14 cellular contexts compared by ENCODE assay signal in the genomic region with DNA sequence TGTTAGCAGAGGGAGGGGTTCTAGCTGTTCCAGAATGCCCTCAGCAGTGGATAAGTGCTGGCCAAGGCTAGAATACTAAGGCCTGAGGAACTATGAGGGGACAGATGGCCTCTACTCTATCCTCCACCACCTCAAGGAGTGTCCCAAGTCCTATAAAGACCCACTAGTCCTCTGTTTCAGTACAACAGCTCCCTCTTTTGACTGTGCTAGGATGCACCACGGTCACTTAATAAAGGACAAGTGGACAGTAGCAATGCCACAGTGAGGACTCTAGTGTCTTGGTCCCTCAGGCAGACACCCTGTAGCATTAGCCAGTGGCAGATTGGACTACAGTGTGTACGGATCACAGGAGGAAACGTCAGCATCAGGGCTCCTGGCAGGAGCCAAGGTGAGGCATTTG.
A peak's percentile ranks its signal among the peaks of the same experiment; 100 is the strongest.
DNase-seq lines count a peak whose midpoint lies in the region; ATAC-seq, FAIRE-seq and TF ChIP-seq lines count a peak whose summit lies in the region.
"Had no signal": no experiment of that assay in that cellular context is flagged by ENCODE, and none has a peak within 500 bp of the region (broad histone marks: within the 10 kb centered on the region; RNA-seq: fewer than 3 reads in every experiment).

No MANE protein-coding gene starts in this region.

- H3K9me3 ChIP-seq in Panc1 (ENCODE audit: control insufficient read depth, insufficient read depth, low read depth, low read length), result no peaks in the 10 kb centered on the region
- no peaks in the 10 kb centered on the region for H3K9me3 ChIP-seq in esophagus squamous epithelium

- H3K4me3 ChIP-seq in Panc1 (ENCODE audit: low read depth in 2 of 2, low read length in 2 of 2), result no peak overlapping the region
- H3K4me3 ChIP-seq in esophagus squamous epithelium, result no peak overlapping the region

- no peaks in the 10 kb centered on the region for H3K36me3 ChIP-seq in Panc1 (ENCODE audit: control insufficient read depth, insufficient read depth, low read length)
- no peaks in the 10 kb centered on the region for H3K36me3 ChIP-seq in esophagus squamous epithelium

- no peak for TF ChIP-seq POLR2A in esophagus squamous epithelium (IDR thresholded peaks at IDR 0.05)

- intact Hi-C loops in Panc1 (cut with micrococcal nuclease; ENCODE audit: unreplicated experiment), result no loop called here
- intact Hi-C loops in esophagus squamous epithelium (cut with DNase I), result loop anchor here (10.0 kb wide), 1 partner anchor 868 kb away; no protein-coding TSS in a partner anchor

- FAIRE-seq in frontal cortex (lab: Jason Lieb, UNC), result no peak

- POLR2A ChIA-PET in Panc1 (lab: Charles Lee), result no interaction called here

- no TSS peak for BruUV-seq in Panc1 (replicated peaks; lab: Mats Ljungman, UMichigan)

- peak; percentile 43 to 53 for DNase-seq in AML-193 (lab: John Stamatoyannopoulos, UW)
- DNase-seq in GM13977 (ENCODE audit: low spot score), result no peak
- no peak for DNase-seq in Panc1 (ENCODE audit: low read depth, low spot score)
- DNase-seq in globus pallidus (ENCODE audit: low spot score), result peak; percentile 22
- DNase-seq in esophagus squamous epithelium (lab: John Stamatoyannopoulos, UW), result no peak
- DNase-seq in frontal cortex (ENCODE audit: low spot score in 2 of 2), result no peak
- DNase-seq in NCI-H1930 (lab: John Stamatoyannopoulos, UW), result no peak
- DNase-seq: activated CD4-positive, alpha-beta T cell treated with anti-CD3 and anti-CD28 coated beads, Interleukin-2, amount 10 ng/mL, durations not matched to agents 24 days and 14 days; activated naive CD4-positive, alpha-beta T cell treated with anti-CD3 and anti-CD28 coated beads, Interleukin-2, amount 10 ng/mL, durations not matched to agents 7 days and 5 days; Calu3; cortex of kidney; NCI-H1092; SIG-M5 had no signal

- no peaks in the 10 kb centered on the region for H3K27me3 ChIP-seq in Panc1 (ENCODE audit: control insufficient read depth, insufficient read depth, low read length)
- no peaks in the 10 kb centered on the region for H3K27me3 ChIP-seq in esophagus squamous epithelium

- no peak overlapping the region for H3K27ac ChIP-seq in Panc1 (ENCODE audit: low read length)
- H3K27ac ChIP-seq in esophagus squamous epithelium, result no peak overlapping the region

- in situ Hi-C loops in GM13977 (cut with MboI; ENCODE audit: low pct_unique_long_range_greater_than_20kb, low sequenced_read_pairs, unreplicated experiment), result no loop called here
- in situ Hi-C loops in Panc1 (cut with HindIII; ENCODE audit: low pct_unique_long_range_greater_than_20kb, low sequenced_read_pairs), result no loop called here

- peak; percentile 17 for TF ChIP-seq CTCF in GM13977 (IDR thresholded peaks at IDR 0.05; ENCODE audit: extremely low read depth, insufficient read depth, missing control alignments)
- peak; percentile 18; the same call in 1 of the 2 replicates for TF ChIP-seq CTCF in Panc1 (IDR thresholded peaks at IDR 0.05)
- no peak for TF ChIP-seq CTCF in esophagus squamous epithelium (IDR thresholded peaks at IDR 0.05)

- ATAC-seq in Panc1 (no peak; the same call in 1 of the 2 replicates), GM21367 (IDR thresholded peaks at IDR 0.05; ENCODE audit: unreplicated experiment) (no peak)

- 100% methylated on average over 1 of the region's 3 CpGs for WGBS in esophagus squamous epithelium, 2 donors

- H3K4me1 ChIP-seq in Panc1 (ENCODE audit: control insufficient read depth, insufficient read depth, low read length) (0 out of 2 replicates have a peak, but pooled peaks cover 3% of the 10 kb centered on the region), esophagus squamous epithelium (peaks cover 0 to 11% (median 5%) of the 10 kb centered on the region in 3 donors)

- CTCF ChIA-PET in Panc1 (lab: Charles Lee), result no interaction called here

Comparison
In these comparisons a context has a peak if more than half of its experiments do, and no peak if none do; other contexts are left out.
1. DNase-seq: peak in AML-193 (2 of 2) and globus pallidus (single experiment); none in GM13977 (single experiment), Panc1 (single experiment), esophagus squamous epithelium (single experiment), frontal cortex (0 of 2) and NCI-H1930 (0 of 2).
2. CTCF ChIP-seq: peak in GM13977 (single experiment) and Panc1 (single experiment); none in esophagus squamous epithelium (0 of 6).